1 cellular context compared by ENCODE assay signal in genomic region chr9:111839981-111840380, GRCh38.
A peak's percentile ranks its signal among the peaks of the same experiment; 100 is the strongest.
TF ChIP-seq lines count a peak whose summit lies in the region.

No MANE protein-coding gene starts in this region.

TF ChIP-seq in HepG2, 621 proteins besides CTCF, POLR2A, EP300 and RAD21:
- TF ChIP-seq ZNF672 (CRISPR knock-in tag; IDR thresholded peaks at IDR 0.05), result no peak
- TF ChIP-seq ZNF326 (CRISPR knock-in tag; IDR thresholded peaks at IDR 0.05; ENCODE audit: borderline replicate concordance), result no peak
- peak; percentile 52; the same call in 1 of the 2 replicates for TF ChIP-seq CEBPB (IDR thresholded peaks at IDR 0.05; ENCODE audit: borderline replicate concordance, low read depth, low read length)
